ENCODE assay signal across 9 cellular contexts in the genomic region with DNA sequence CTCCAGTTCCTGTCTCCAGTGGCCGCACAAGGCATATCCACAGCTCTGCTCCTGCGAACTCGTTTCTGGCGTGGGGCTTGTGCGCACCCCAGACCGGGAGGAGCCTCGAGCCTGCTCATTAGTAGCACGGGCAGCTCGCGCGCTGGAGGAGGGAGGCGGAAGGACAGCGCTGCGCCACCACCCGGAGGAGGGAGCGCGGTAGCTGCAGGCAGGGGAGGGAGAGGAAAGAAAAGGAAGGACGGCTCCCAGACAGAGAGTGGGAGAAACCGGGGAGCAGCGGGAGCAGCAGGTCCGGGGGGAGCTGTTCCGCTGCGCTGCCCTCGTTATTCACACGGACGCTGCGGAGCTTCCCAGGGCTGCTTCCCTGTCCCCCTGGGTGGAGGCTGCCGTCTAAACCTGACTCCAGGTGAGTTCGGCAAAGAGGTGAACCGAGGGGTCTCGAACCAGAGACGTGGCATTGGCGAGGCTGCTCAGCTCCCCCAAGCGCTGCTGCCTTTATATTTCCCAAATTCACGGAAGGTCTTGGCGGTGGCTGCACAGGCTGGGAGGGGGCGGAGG.
DNase-seq lines count a peak whose midpoint lies in the region; ATAC-seq and TF ChIP-seq lines count a peak whose summit lies in the region.
"Had no signal": no experiment of that assay in that cellular context is flagged by ENCODE, and none has a peak within 500 bp of the region (broad histone marks: within the 10 kb centered on the region; RNA-seq: fewer than 3 reads in every experiment).

No MANE protein-coding gene starts in this region.

- no peaks in the 10 kb centered on the region for H3K4me1 Mint-ChIP-seq in Caco-2 (ENCODE audit: low read depth, unreplicated experiment)
- no peaks in the 10 kb centered on the region for H3K4me1 Mint-ChIP-seq in T-helper 2 cell treated with Interferon-gamma antibody and Interleukin-4, amounts not matched to agents 5 μg/mL and 100 μg/mL, for 36 hours (ENCODE audit: low read depth)

- H3K27ac ChIP-seq in gastrocnemius medialis, result no peak overlapping the region

- no peaks in the 10 kb centered on the region for H3K9me3 Mint-ChIP-seq in Caco-2 (ENCODE audit: unreplicated experiment)
- peaks cover 11% of the 10 kb centered on the region for H3K9me3 Mint-ChIP-seq in T-helper 2 cell treated with Interferon-gamma antibody and Interleukin-4, amounts not matched to agents 5 μg/mL and 100 μg/mL, for 36 hours

- no peaks in the 10 kb centered on the region for H3K27me3 ChIP-seq in Caco-2 (replicated peaks; ENCODE audit: control insufficient read depth, insufficient read depth, low read length)
- H3K27me3 ChIP-seq in gastrocnemius medialis, result peaks cover 0 to 6% (median 0%) of the 10 kb centered on the region in 3 donors

- DNase-seq in Caco-2 (no peak), NCI-H2081 (lab: John Stamatoyannopoulos, UW) (peak; percentile 65 to 76), ecto neural progenitor cell (ENCODE audit: low spot score) (peak; percentile 86), midbrain (lab: John Stamatoyannopoulos, UW) (peak; percentile 48), gastrocnemius medialis (no peak)
- no peak for DNase-seq in T-helper 2 cell treated with Interferon-gamma antibody and Interleukin-4, amounts not matched to agents 5 μg/mL and 100 μg/mL, for 36 hours (ENCODE audit: low spot score)
- DNase-seq: stimulated activated CD4-positive, alpha-beta T cell treated with anti-CD3 and anti-CD28 coated beads, Interleukin-2, amount 100 ng/mL, for 48 hours had no signal

- H3K9me3 ChIP-seq in Caco-2 (no peaks in the 10 kb centered on the region), gastrocnemius medialis (no peaks in the 10 kb centered on the region)

- in situ Hi-C loops in gastrocnemius medialis (cut with MboI; ENCODE audit: low sequenced_read_pairs in 4 of 4), result no loop called here

- no peaks in the 10 kb centered on the region for H3K36me3 Mint-ChIP-seq in Caco-2 (ENCODE audit: insufficient read depth, unreplicated experiment)
- no peaks in the 10 kb centered on the region for H3K36me3 Mint-ChIP-seq in T-helper 2 cell treated with Interferon-gamma antibody and Interleukin-4, amounts not matched to agents 5 μg/mL and 100 μg/mL, for 36 hours (ENCODE audit: low read depth)

- H3K27me3 Mint-ChIP-seq in Caco-2 (ENCODE audit: insufficient read depth, unreplicated experiment), result no peaks in the 10 kb centered on the region
- no peaks in the 10 kb centered on the region for H3K27me3 Mint-ChIP-seq in T-helper 2 cell treated with Interferon-gamma antibody and Interleukin-4, amounts not matched to agents 5 μg/mL and 100 μg/mL, for 36 hours (ENCODE audit: low read depth)

- TF ChIP-seq CTCF in Caco-2 (IDR thresholded peaks at IDR 0.05; ENCODE audit: insufficient read depth in 1 of 2, low read depth in 1 of 2, low read length in 1 of 2, severe bottlenecking in 1 of 2, unreplicated experiment in 1 of 2), result no peak
- no peak for TF ChIP-seq CTCF in gastrocnemius medialis (IDR thresholded peaks at IDR 0.05 in 4 of 5, conservative IDR thresholded peaks at IDR 0.05 in 1 of 5)

- H3K4me1 ChIP-seq in Caco-2 (no peaks in the 10 kb centered on the region), gastrocnemius medialis (no peaks in the 10 kb centered on the region)

- H3K4me3 ChIP-seq in Caco-2 (ENCODE audit: low read depth, low read length) (no peak overlapping the region), gastrocnemius medialis (no peak overlapping the region)

- CTCF ChIA-PET in Caco-2 (lab: Charles Lee), result no interaction called here

- no peak overlapping the region for H3K27ac Mint-ChIP-seq in Caco-2 (ENCODE audit: unreplicated experiment)
- H3K27ac Mint-ChIP-seq in T-helper 2 cell treated with Interferon-gamma antibody and Interleukin-4, amounts not matched to agents 5 μg/mL and 100 μg/mL, for 36 hours, result no peak overlapping the region

- H3K4me3 Mint-ChIP-seq in Caco-2 (ENCODE audit: unreplicated experiment), result peak overlapping the region; percentile 63
- no peak overlapping the region for H3K4me3 Mint-ChIP-seq in T-helper 2 cell treated with Interferon-gamma antibody and Interleukin-4, amounts not matched to agents 5 μg/mL and 100 μg/mL, for 36 hours

- ATAC-seq in HG03432 (IDR thresholded peaks at IDR 0.05; ENCODE audit: unreplicated experiment) (no peak), HG03159 (IDR thresholded peaks at IDR 0.05; ENCODE audit: unreplicated experiment) (no peak), gastrocnemius medialis (no peak)

- POLR2A ChIA-PET in Caco-2 (lab: Charles Lee), result no interaction called here

- BruUV-seq in Caco-2 (replicated peaks; lab: Mats Ljungman, UMichigan), result no TSS peak

- no peak for TF ChIP-seq POLR2A in gastrocnemius medialis (IDR thresholded peaks at IDR 0.05)

- H3K36me3 ChIP-seq in Caco-2 (ENCODE audit: control insufficient read depth, insufficient read depth, low read length) (no peaks in the 10 kb centered on the region), gastrocnemius medialis (no peaks in the 10 kb centered on the region)

- intact Hi-C loops in Caco-2 (cut with micrococcal nuclease; ENCODE audit: unreplicated experiment) (no loop called here), gastrocnemius medialis (cut with DNase I; ENCODE audit: low total_unique reads) (no loop called here)

Comparison
In these comparisons a context has a peak if more than half of its experiments do, and no peak if none do; other contexts are left out.
1. DNase-seq: peak in NCI-H2081 (2 of 2), ecto neural progenitor cell (single experiment) and midbrain (single experiment); none in Caco-2 (0 of 2), gastrocnemius medialis (0 of 2) and T-helper 2 cell treated with Interferon-gamma antibody and Interleukin-4, amounts not matched to agents 5 μg/mL and 100 μg/mL, for 36 hours (single experiment).